ENCODE assay signal across 8 cellular contexts in the genomic region with DNA sequence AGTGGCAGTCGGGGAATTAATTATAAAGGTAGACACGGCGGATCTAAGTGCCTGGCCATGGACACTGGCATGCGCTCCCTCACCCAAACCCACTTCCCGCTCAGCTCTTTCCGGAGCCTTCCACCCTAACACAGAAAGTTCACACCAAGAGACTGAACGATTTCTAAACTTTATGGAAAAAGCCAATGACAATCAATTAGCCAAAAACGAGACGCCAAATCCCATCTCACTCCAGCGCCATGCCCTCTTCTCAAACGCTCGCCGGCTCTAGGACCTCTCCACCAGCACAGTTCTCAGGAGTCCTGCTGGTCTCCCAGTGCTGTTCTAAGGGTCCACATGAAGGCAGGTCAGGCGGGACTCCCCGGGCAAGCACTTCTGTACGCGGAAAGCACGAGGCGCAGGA. TPM values are rescaled to one million over a fixed set of nuclear protein-coding genes. Genes with fewer than 3 reads are reported as not detected.
DNase-seq lines count a peak whose midpoint lies in the region; ATAC-seq and TF ChIP-seq lines count a peak whose summit lies in the region.

No MANE protein-coding gene starts in this region.

- peaks cover 9% of the 10 kb centered on the region for H3K36me3 Mint-ChIP-seq in T-helper 2 cell treated with Interferon-gamma antibody and Interleukin-4, amounts not matched to agents 5 μg/mL and 100 μg/mL, for 36 hours (ENCODE audit: low read depth)

- DNase-seq in AG10803 (ENCODE audit: low read depth): no peak
- DNase-seq in T-helper 2 cell treated with Interferon-gamma antibody and Interleukin-4, amounts not matched to agents 5 μg/mL and 100 μg/mL, for 36 hours (ENCODE audit: low spot score): no peak
- peak in 1 of 5 donors; percentile 66 for DNase-seq in heart left ventricle
- no peak for DNase-seq in NCI-H1105 (lab: John Stamatoyannopoulos, UW)

- 1 to 3% (median 2%) methylated on average over 18 to 19 of the region's 19 CpGs for WGBS in heart left ventricle, 4 donors

- H3K9me3 Mint-ChIP-seq in T-helper 2 cell treated with Interferon-gamma antibody and Interleukin-4, amounts not matched to agents 5 μg/mL and 100 μg/mL, for 36 hours: no peaks in the 10 kb centered on the region

- H3K27ac Mint-ChIP-seq in T-helper 2 cell treated with Interferon-gamma antibody and Interleukin-4, amounts not matched to agents 5 μg/mL and 100 μg/mL, for 36 hours: peak overlapping the region; percentile 99

- H3K4me1 ChIP-seq in heart left ventricle (peaks cover 0 to 28% (median 14%) of the 10 kb centered on the region in 12 donors), skeletal muscle tissue (ENCODE audit: control insufficient read depth in 3 of 3, insufficient read depth in 3 of 3, low read length in 3 of 3) (peaks cover 16 to 26% (median 20%) of the 10 kb centered on the region in 3 donors)

- H3K9me3 ChIP-seq in heart left ventricle (no peaks in the 10 kb centered on the region), skeletal muscle tissue (ENCODE audit: control insufficient read depth in 3 of 3, low read length in 3 of 3) (no peaks in the 10 kb centered on the region)

- peaks cover 26% of the 10 kb centered on the region for H3K4me1 Mint-ChIP-seq in T-helper 2 cell treated with Interferon-gamma antibody and Interleukin-4, amounts not matched to agents 5 μg/mL and 100 μg/mL, for 36 hours (ENCODE audit: low read depth)

- peak; percentile 1 for ATAC-seq in GM21717 (IDR thresholded peaks at IDR 0.05; ENCODE audit: unreplicated experiment)
- ATAC-seq in heart left ventricle: peak in 3 of 4 donors; percentile 0 to 4 (median 4)
- no peak for ATAC-seq in HG02571 (IDR thresholded peaks at IDR 0.05; ENCODE audit: unreplicated experiment)
- ATAC-seq in GM19463 (IDR thresholded peaks at IDR 0.05; ENCODE audit: unreplicated experiment): no peak

- H3K27ac ChIP-seq in heart left ventricle: peak overlapping the region in 11 of 12 donors; percentile 68 to 87 (median 83)
- peak overlapping the region; percentile 77 for H3K27ac ChIP-seq in skeletal muscle tissue (ENCODE audit: low read depth, low read length)

- TF ChIP-seq CTCF in AG10803 (conservative IDR thresholded peaks at IDR 0.05; ENCODE audit: low read length) (no peak), heart left ventricle (IDR thresholded peaks at IDR 0.05) (no peak)

- peak overlapping the region; percentile 100 for H3K4me3 ChIP-seq in AG10803 (ENCODE audit: low read length)
- H3K4me3 ChIP-seq in heart left ventricle: peak overlapping the region; percentile 49 to 95 (median 89)
- H3K4me3 ChIP-seq in skeletal muscle tissue (ENCODE audit: low read length in 3 of 3): peak overlapping the region; percentile 97 to 100 (median 100)

- intact Hi-C loops in heart left ventricle (cut with DNase I): loop anchor here in 2 of 10 donors (1.0 to 10.0 kb wide), 2 partner anchors 31 to 190 kb away; a partner anchor contains a TSS

- peaks cover 4% of the 10 kb centered on the region for H3K27me3 Mint-ChIP-seq in T-helper 2 cell treated with Interferon-gamma antibody and Interleukin-4, amounts not matched to agents 5 μg/mL and 100 μg/mL, for 36 hours (ENCODE audit: low read depth)

- H3K36me3 ChIP-seq in heart left ventricle (peaks cover 0 to 6% (median 0%) of the 10 kb centered on the region in 9 donors), skeletal muscle tissue (ENCODE audit: control insufficient read depth in 3 of 3, insufficient read depth in 3 of 3, low read length in 3 of 3) (peaks cover 0 to 3% (median 0%) of the 10 kb centered on the region in 3 donors)

- no peak for TF ChIP-seq POLR2A in heart left ventricle (IDR thresholded peaks at IDR 0.05)

- peak overlapping the region; percentile 98 for H3K4me3 Mint-ChIP-seq in T-helper 2 cell treated with Interferon-gamma antibody and Interleukin-4, amounts not matched to agents 5 μg/mL and 100 μg/mL, for 36 hours

- peak overlapping the region; percentile 90 to 98 (median 97) for H3K9ac ChIP-seq in skeletal muscle tissue (ENCODE audit: low read depth in 1 of 3, low read length in 3 of 3)

- H3K27me3 ChIP-seq in heart left ventricle (no peaks in the 10 kb centered on the region), skeletal muscle tissue (ENCODE audit: control insufficient read depth in 3 of 3, insufficient read depth in 3 of 3, low read length in 3 of 3) (no peaks in the 10 kb centered on the region)

RNA-seq across cellular contexts. Expression of a gene that starts 0.6 kb away (rescaled TPM):
- 100 to 1,000 TPM in 8 of 9 donors, 10 to 100 TPM in 1; 99.5 to 240 (median 124) TPM for total RNA-seq in heart left ventricle
- 100 to 1,000 TPM; 150 to 281 TPM for polyA plus RNA-seq in heart left ventricle
- total RNA-seq in skeletal muscle tissue: 71.5 TPM

RNA-seq across cellular contexts. Expression of a gene that starts 55.6 kb away (rescaled TPM):
- total RNA-seq in heart left ventricle: 10 to 100 TPM in 4 of 9 donors, 1 to 10 TPM in 5; 5.4 to 21.0 (median 9.0) TPM
- polyA plus RNA-seq in heart left ventricle: 10 to 100 TPM in 1 of 2 donors, 1 to 10 TPM in 1; 4.7 to 13.7 TPM
- 2.1 TPM for total RNA-seq in skeletal muscle tissue

Comparison
In these comparisons a context has a peak if more than half of its experiments do, and no peak if none do; other contexts are left out.
1. ATAC-seq: peak in GM21717 (single experiment) and heart left ventricle (3 of 4); none in HG02571 (single experiment) and GM19463 (single experiment).
2. Peak in every context shown above with its lines, with median percentiles within 50 percentile points of each other: H3K4me3 ChIP-seq.